In genomic region chr10:125093199-125093841, GRCh38 we compare ENCODE assay signal across 9 cellular contexts.
DNase-seq lines count a peak whose midpoint lies in the region; ATAC-seq and TF ChIP-seq lines count a peak whose summit lies in the region.
"Had no signal": no experiment of that assay in that cellular context is flagged by ENCODE, and none has a peak within 500 bp of the region (broad histone marks: within the 10 kb centered on the region; RNA-seq: fewer than 3 reads in every experiment).

No MANE protein-coding gene starts in this region.

- H2AFZ ChIP-seq in H9 (ENCODE audit: low read length) = no peak overlapping the region

- TF ChIP-seq POLR2A in lower leg skin (IDR thresholded peaks at IDR 0.05) (no peak), spleen (IDR thresholded peaks at IDR 0.05) (no peak)

- peaks cover 75% of the 10 kb centered on the region; the same call in 1 of the 2 replicates for H3K79me2 ChIP-seq in H9 (ENCODE audit: insufficient read depth, low read length)

- H3K9me3 Mint-ChIP-seq in H9 (no peaks in the 10 kb centered on the region), T-cell (no peaks in the 10 kb centered on the region)

- H3K9me3 ChIP-seq in H9 (ENCODE audit: control insufficient read depth, low read depth, low read length) = no peaks in the 10 kb centered on the region
- H3K9me3 ChIP-seq in spleen = no peaks in the 10 kb centered on the region

- no peak overlapping the region for H3K9ac ChIP-seq in H9 (ENCODE audit: extremely low read depth, insufficient read length, low read length)

- no peak overlapping the region for H4K5ac ChIP-seq in H9 (ENCODE audit: insufficient read length, low read depth, low read length)

- no peak overlapping the region for H2BK5ac ChIP-seq in H9 (ENCODE audit: insufficient read length, low read length)

- H4K20me1 ChIP-seq in H9 (ENCODE audit: control insufficient read depth, insufficient read depth, insufficient read length) = no peaks in the 10 kb centered on the region

- H3K4me3 Mint-ChIP-seq in H9 = no peak overlapping the region
- H3K4me3 Mint-ChIP-seq in T-cell = no peak overlapping the region

- POLR2A ChIA-PET in T-cell (lab: Charles Lee) = no interaction called here

- no peak overlapping the region for H3K56ac ChIP-seq in H9 (ENCODE audit: insufficient read length, low read depth, low read length)

- WGBS in H9 (ENCODE audit: extremely low coverage, insufficient read length, low lambda C conversion rate) = no CpG with 5 or more reads among the region's 15 CpGs
- 59 to 62% methylated on average over 15 of the region's 15 CpGs for WGBS in lower leg skin, 2 donors
- WGBS in spleen, 5 donors = 66 to 80% (median 74%) methylated on average over 15 of the region's 15 CpGs

- no peak for ATAC-seq in T-cell (replicated peaks in 1 of 4)

- H3K27ac ChIP-seq in H9 (ENCODE audit: insufficient read length, low read depth, low read length) = no peak overlapping the region
- peak overlapping the region in 5 of 8 donors; percentile 18 to 46 (median 37) for H3K27ac ChIP-seq in spleen

- H3K4me1 Mint-ChIP-seq in H9 (peaks cover 63 to 65% of the 10 kb centered on the region in 2 experiments), T-cell (peaks cover 0 to 5% (median 0%) of the 10 kb centered on the region in 3 donors)

- CTCF ChIA-PET in T-cell (lab: Charles Lee) = no interaction called here

- no peak overlapping the region for H4K8ac ChIP-seq in H9 (replicated peaks; ENCODE audit: insufficient read length, low read depth, low read length)

- H3T11ph ChIP-seq in H9 (ENCODE audit: low read length) = no peak overlapping the region

- H2AK5ac ChIP-seq in H9 (ENCODE audit: insufficient read length, low read length) = no peak overlapping the region

- no peaks in the 10 kb centered on the region for H3K27me3 ChIP-seq in H9 (ENCODE audit: insufficient read depth, low read length)
- H3K27me3 ChIP-seq in spleen (replicated peaks in 1 of 7) = peaks cover 0 to 4% (median 0%) of the 10 kb centered on the region in 7 donors

- H2BK20ac ChIP-seq in H9 (ENCODE audit: low read depth, low read length, poor library complexity, severe bottlenecking) = no peak overlapping the region

- H3K36me3 ChIP-seq in spleen = peaks cover 0 to 19% (median 0%) of the 10 kb centered on the region in 6 donors

- no peaks in the 10 kb centered on the region for H3K27me3 Mint-ChIP-seq in H9 (ENCODE audit: low read depth)
- H3K27me3 Mint-ChIP-seq in T-cell = no peaks in the 10 kb centered on the region

- no peaks in the 10 kb centered on the region for H3K23me2 ChIP-seq in H9 (ENCODE audit: insufficient read length, low read depth, low read length, poor library complexity, severe bottlenecking)

- H3K4me3 ChIP-seq in lower leg skin (ENCODE audit: low read depth, poor library complexity, severe bottlenecking) (no peak overlapping the region), spleen (no peak overlapping the region)

- H3K4ac ChIP-seq in H9 (ENCODE audit: low read depth, low read length) = no peak overlapping the region

- peaks cover 5% of the 10 kb centered on the region for H3K79me1 ChIP-seq in H9 (ENCODE audit: insufficient read depth, low read depth, low read length, poor library complexity, severe bottlenecking)

- peak overlapping the region; percentile 40 to 75 (median 73); a peak in 3 of 7 replicates for H3K27ac Mint-ChIP-seq in H9
- H3K27ac Mint-ChIP-seq in T-cell = no peak overlapping the region

- no peak overlapping the region for H3K23ac ChIP-seq in H9 (ENCODE audit: insufficient read length, low read depth, low read length)

- no peak overlapping the region for H3K4me2 ChIP-seq in H9 (ENCODE audit: insufficient read depth, insufficient read length, low read length)

- no peak overlapping the region for H2BK120ac ChIP-seq in H9 (ENCODE audit: low read depth, low read length, poor library complexity, severe bottlenecking)

- H3K18ac ChIP-seq in H9 (ENCODE audit: insufficient read length, low read depth, low read length) = no peak overlapping the region

- no peak overlapping the region for H2BK12ac ChIP-seq in H9 (ENCODE audit: insufficient read length, low read depth, low read length)

- H2BK15ac ChIP-seq in H9 (ENCODE audit: low read depth, low read length) = no peak overlapping the region

- no peak overlapping the region for H3K14ac ChIP-seq in H9 (ENCODE audit: insufficient read depth, low read length)

- no peak overlapping the region for H4K91ac ChIP-seq in H9 (ENCODE audit: insufficient read length, low read depth, low read length)

- H3K36me3 Mint-ChIP-seq in H9 (ENCODE audit: insufficient read depth in 1 of 3, low read depth in 3 of 3) = peaks cover 28 to 55% (median 43%) of the 10 kb centered on the region in 3 experiments; a peak in 6 of 7 replicates
- no peaks in the 10 kb centered on the region for H3K36me3 Mint-ChIP-seq in T-cell

- DNase-seq in H9 = no peak
- peak; percentile 48 for DNase-seq in dermis blood vessel endothelial cell
- DNase-seq in lower leg skin (ENCODE audit: low spot score in 2 of 2) = peak; percentile 52 to 93
- peak; percentile 39 for DNase-seq in spleen
- no peak for DNase-seq in T-cell
- no peak for DNase-seq in SKM-1 treated with dmso at 0.1 percent for 144 hours (lab: John Stamatoyannopoulos, UW; ENCODE audit: unreplicated experiment)
- no peak for DNase-seq in GOT3 (lab: John Stamatoyannopoulos, UW)
- no peak for DNase-seq in middle frontal gyrus (ENCODE audit: extremely low spot score, low spot score)
- DNase-seq: activated CD4-positive, alpha-beta T cell treated with anti-CD3 and anti-CD28 coated beads, Interleukin-2, amount 50 U/mL, for 1 hour had no signal

- intact Hi-C loops in lower leg skin (cut with DNase I; ENCODE audit: low total_unique reads) = no loop called here
- intact Hi-C loops in spleen (cut with DNase I; ENCODE audit: low total_unique reads) = no loop called here

- H3K4me1 ChIP-seq in H9 (ENCODE audit: insufficient read depth, low read length) (peaks cover 7% of the 10 kb centered on the region; the same call in 1 of the 2 replicates), spleen (peaks cover 0 to 56% (median 19%) of the 10 kb centered on the region in 6 donors)

- TF ChIP-seq CTCF in H9 (conservative IDR thresholded peaks at IDR 0.05) (no peak), lower leg skin (IDR thresholded peaks at IDR 0.05) (no peak), spleen (IDR thresholded peaks at IDR 0.05 in 8 of 11, conservative IDR thresholded peaks at IDR 0.05 in 3 of 11) (no peak)

Comparison
In these comparisons a context has a peak if more than half of its experiments do, and no peak if none do; other contexts are left out.
1. DNase-seq: peak in dermis blood vessel endothelial cell (single experiment), lower leg skin (2 of 2) and spleen (single experiment); none in H9 (single experiment), T-cell (0 of 34), SKM-1 treated with dmso at 0.1 percent for 144 hours (single experiment), GOT3 (single experiment) and middle frontal gyrus (single experiment).
2. H3K27ac Mint-ChIP-seq: peak in H9 (3 of 3); none in T-cell (0 of 2).